In genomic region chr19:18373407-18373891, GRCh38 we compare ENCODE assay signal across 2 cellular contexts.
TF ChIP-seq lines count a peak whose summit lies in the region.

No MANE protein-coding gene starts in this region.

TF ChIP-seq in HCT116, 20 proteins besides CTCF, POLR2A, EP300 and RAD21 (continued from another document):
- TF ChIP-seq ZBTB33 (IDR thresholded peaks at IDR 0.05; ENCODE audit: extremely low read depth, insufficient replicate concordance, low read length) (no peak), EZH2 (IDR thresholded peaks at IDR 0.05) (no peak), SRF (IDR thresholded peaks at IDR 0.05; ENCODE audit: low read depth) (no peak), CBX3 (IDR thresholded peaks at IDR 0.05; ENCODE audit: low read depth) (no peak), FOSL1 (IDR thresholded peaks at IDR 0.05; ENCODE audit: low read depth) (no peak), YY1 (IDR thresholded peaks at IDR 0.05; ENCODE audit: extremely low read depth, insufficient replicate concordance, low read depth, low read length) (no peak), POLR2AphosphoS5 (IDR thresholded peaks at IDR 0.05; ENCODE audit: low read depth, low read length) (no peak), ZNF274 (IDR thresholded peaks at IDR 0.05; ENCODE audit: low read depth, low read length) (no peak), TCF7L2 (IDR thresholded peaks at IDR 0.05; ENCODE audit: borderline replicate concordance, extremely low read depth, insufficient read depth, insufficient read length) (no peak), EGR1 (IDR thresholded peaks at IDR 0.05; ENCODE audit: low read depth) (no peak), SP1 (IDR thresholded peaks at IDR 0.05; ENCODE audit: low read depth) (no peak)
- TF ChIP-seq, protein P1, sequence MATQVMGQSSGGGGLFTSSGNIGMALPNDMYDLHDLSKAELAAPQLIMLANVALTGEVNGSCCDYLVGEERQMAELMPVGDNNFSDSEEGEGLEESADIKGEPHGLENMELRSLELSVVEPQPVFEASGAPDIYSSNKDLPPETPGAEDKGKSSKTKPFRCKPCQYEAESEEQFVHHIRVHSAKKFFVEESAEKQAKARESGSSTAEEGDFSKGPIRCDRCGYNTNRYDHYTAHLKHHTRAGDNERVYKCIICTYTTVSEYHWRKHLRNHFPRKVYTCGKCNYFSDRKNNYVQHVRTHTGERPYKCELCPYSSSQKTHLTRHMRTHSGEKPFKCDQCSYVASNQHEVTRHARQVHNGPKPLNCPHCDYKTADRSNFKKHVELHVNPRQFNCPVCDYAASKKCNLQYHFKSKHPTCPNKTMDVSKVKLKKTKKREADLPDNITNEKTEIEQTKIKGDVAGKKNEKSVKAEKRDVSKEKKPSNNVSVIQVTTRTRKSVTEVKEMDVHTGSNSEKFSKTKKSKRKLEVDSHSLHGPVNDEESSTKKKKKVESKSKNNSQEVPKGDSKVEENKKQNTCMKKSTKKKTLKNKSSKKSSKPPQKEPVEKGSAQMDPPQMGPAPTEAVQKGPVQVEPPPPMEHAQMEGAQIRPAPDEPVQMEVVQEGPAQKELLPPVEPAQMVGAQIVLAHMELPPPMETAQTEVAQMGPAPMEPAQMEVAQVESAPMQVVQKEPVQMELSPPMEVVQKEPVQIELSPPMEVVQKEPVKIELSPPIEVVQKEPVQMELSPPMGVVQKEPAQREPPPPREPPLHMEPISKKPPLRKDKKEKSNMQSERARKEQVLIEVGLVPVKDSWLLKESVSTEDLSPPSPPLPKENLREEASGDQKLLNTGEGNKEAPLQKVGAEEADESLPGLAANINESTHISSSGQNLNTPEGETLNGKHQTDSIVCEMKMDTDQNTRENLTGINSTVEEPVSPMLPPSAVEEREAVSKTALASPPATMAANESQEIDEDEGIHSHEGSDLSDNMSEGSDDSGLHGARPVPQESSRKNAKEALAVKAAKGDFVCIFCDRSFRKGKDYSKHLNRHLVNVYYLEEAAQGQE (IDR thresholded peaks at IDR 0.05; ENCODE audit: low read depth) = no peak

TF ChIP-seq in WTC11, 78 proteins besides CTCF, POLR2A, EP300 and RAD21 (continued from another document):
- TF ChIP-seq CREM (CRISPR knock-in tag; IDR thresholded peaks at IDR 0.05) (no peak), ZNF232 (CRISPR knock-in tag; IDR thresholded peaks at IDR 0.05) (no peak)
